19 cellular contexts compared by ENCODE assay signal in the genomic region with DNA sequence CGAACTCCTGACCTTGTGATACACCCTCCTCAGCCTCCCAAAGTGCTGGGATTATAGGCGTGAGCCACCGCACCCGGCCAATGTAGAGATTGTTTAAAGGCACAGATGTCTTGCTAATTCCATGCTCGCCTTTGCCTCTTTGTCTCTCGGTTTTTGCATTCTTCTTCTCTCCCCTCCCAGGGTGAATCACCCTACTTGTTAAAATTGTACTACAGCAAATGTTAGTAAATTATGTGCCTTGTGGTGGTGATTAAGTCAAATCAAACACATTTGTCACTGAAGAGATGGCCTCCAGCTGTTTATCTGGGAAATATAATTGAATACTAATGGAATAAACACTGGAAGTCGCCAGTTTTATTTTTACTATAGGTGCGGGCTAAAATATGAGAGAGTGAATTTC.
"Had no signal": no experiment of that assay in that cellular context is flagged by ENCODE, and none has a peak within 500 bp of the region (broad histone marks: within the 10 kb centered on the region; RNA-seq: fewer than 3 reads in every experiment).

No MANE protein-coding gene starts in this region.

- H3K27ac ChIP-seq: adrenal gland, cardiac muscle cell, esophagus squamous epithelium, prostate gland, right atrium auricular region, transverse colon, uterus had no signal

- DNase-seq: activated B cell treated with CpG ODN at 0.5 μM for 24 hours; activated CD4-positive, alpha-beta memory T cell treated with anti-CD3 and anti-CD28 coated beads for 36 hours; activated CD4-positive, alpha-beta T cell treated with anti-CD3 and anti-CD28 coated beads for 4 hours; activated gamma-delta T cell treated with Interleukin-2 at 50 U/mL for 16 hours; activated T-cell treated with anti-CD3 and anti-CD28 coated beads for 4 hours; adrenal gland; dermis blood vessel endothelial cell; effector memory CD8-positive, alpha-beta T cell; esophagus squamous epithelium; left cardiac atrium; mesendoderm; naive thymus-derived CD8-positive, alpha-beta T cell; stimulated activated naive CD8-positive, alpha-beta T cell treated with anti-CD3 and anti-CD28 coated beads, Interleukin-15, Interleukin-2, amounts not matched to agents 100 U/mL and 50 U/mL, for 24 hours; substantia nigra; transverse colon; uterus had no signal

- H3K4me1 ChIP-seq: adrenal gland, esophagus squamous epithelium, prostate gland, right atrium auricular region, transverse colon, uterus had no signal

- H3K9me3 ChIP-seq: adrenal gland, esophagus squamous epithelium, prostate gland, right atrium auricular region, transverse colon, uterus had no signal

- H3K27me3 ChIP-seq: adrenal gland, esophagus squamous epithelium, right atrium auricular region, transverse colon, uterus had no signal

- H3K4me3 ChIP-seq: adrenal gland, cardiac muscle cell, esophagus squamous epithelium, prostate gland, right atrium auricular region, transverse colon, uterus had no signal

- H3K36me3 ChIP-seq: adrenal gland, cardiac muscle cell, esophagus squamous epithelium, prostate gland, right atrium auricular region, transverse colon, uterus had no signal
